In genomic region chr16:53029971-53030370, GRCh38 we compare ENCODE assay signal across 17 cellular contexts. TPM values are rescaled to one million over a fixed set of nuclear protein-coding genes. Genes with fewer than 3 reads are reported as not detected.
DNase-seq lines count a peak whose midpoint lies in the region; ATAC-seq, FAIRE-seq and TF ChIP-seq lines count a peak whose summit lies in the region.
"Had no signal": no experiment of that assay in that cellular context is flagged by ENCODE, and none has a peak within 500 bp of the region (broad histone marks: within the 10 kb centered on the region; RNA-seq: fewer than 3 reads in every experiment).

No MANE protein-coding gene starts in this region.

- H3K79me2 ChIP-seq in H1 (ENCODE audit: control insufficient read depth in 1 of 2, insufficient read depth in 2 of 2, low read length in 2 of 2): no peaks in the 10 kb centered on the region

- 0 out of 7 replicates have a peak, but pooled peaks cover 0 to 2% (median 0%) of the 10 kb centered on the region in 4 experiments for H3K27me3 ChIP-seq in H1 (replicated peaks in 1 of 4; ENCODE audit: control insufficient read depth in 3 of 4, extremely low read depth in 1 of 4, insufficient read depth in 3 of 4, low read length in 3 of 4)
- H3K27me3 ChIP-seq in left lung: no peaks in the 10 kb centered on the region

- H4K8ac ChIP-seq in H1 (ENCODE audit: extremely low read depth, insufficient read depth, low read length): no peak overlapping the region

- no peaks in the 10 kb centered on the region for H4K20me1 ChIP-seq in H1 (replicated peaks in 1 of 2; ENCODE audit: control insufficient read depth in 1 of 2, insufficient read depth in 2 of 2, low read length in 2 of 2)

- no peak overlapping the region for H2BK15ac ChIP-seq in H1 (ENCODE audit: low read length)

- H3K9me3 ChIP-seq in H1 (ENCODE audit: insufficient read depth in 2 of 2, low read depth in 1 of 2, low read length in 1 of 2): peaks cover 0 to 10% of the 10 kb centered on the region in 2 experiments; a peak in 1 of 4 replicates
- no peaks in the 10 kb centered on the region for H3K9me3 ChIP-seq in left lung

- H3K27ac Mint-ChIP-seq in endothelial cell (ENCODE audit: unreplicated experiment): no peak overlapping the region

- FAIRE-seq in H1 (lab: Jason Lieb, UNC): no peak
- FAIRE-seq: GM12891 had no signal

- WGBS in H1 (ENCODE audit: extremely low coverage in 1 of 2, insufficient coverage in 1 of 2, insufficient read length in 1 of 2, insufficient replicate concordance in 2 of 2, low coverage in 1 of 2, low lambda C conversion rate in 2 of 2, missing lambda C conversion rate in 1 of 2), 2 experiments: 82% methylated on average over 3 of the region's 3 CpGs; no CpG with 5 or more reads in 1 of the 2 experiments

- no peak overlapping the region for H4K91ac ChIP-seq in H1 (replicated peaks; ENCODE audit: insufficient read length, low read length)

- H3K4me2 ChIP-seq in H1 (ENCODE audit: insufficient read depth in 1 of 2, low read depth in 2 of 2, low read length in 2 of 2): no peak overlapping the region

- H2BK120ac ChIP-seq in H1 (replicated peaks; ENCODE audit: low read depth, low read length): peak overlapping the region; percentile 79

- ATAC-seq in left lung (peak; percentile 87), GM18873 (IDR thresholded peaks at IDR 0.05; ENCODE audit: low FRiP score, unreplicated experiment) (no peak), GM18858 (IDR thresholded peaks at IDR 0.05; ENCODE audit: unreplicated experiment) (no peak)

- no peak overlapping the region for H3K56ac ChIP-seq in H1 (replicated peaks; ENCODE audit: insufficient read length, low read depth, low read length)

- H3K9ac ChIP-seq in H1 (replicated peaks in 1 of 4; ENCODE audit: extremely low read depth in 1 of 4, low read depth in 3 of 4, low read length in 3 of 4): no peak overlapping the region

- no peaks in the 10 kb centered on the region for H3K79me1 ChIP-seq in H1 (ENCODE audit: low read depth, low read length)

- H3K23me2 ChIP-seq in H1 (ENCODE audit: low read depth, low read length): no peaks in the 10 kb centered on the region

- no peaks in the 10 kb centered on the region for H3K9me3 Mint-ChIP-seq in endothelial cell (ENCODE audit: unreplicated experiment)

- H3K18ac ChIP-seq in H1 (ENCODE audit: extremely low read depth, low read length): no peak overlapping the region

- no peak overlapping the region for H4K5ac ChIP-seq in H1 (ENCODE audit: insufficient read length, low read depth, low read length)

- no peaks in the 10 kb centered on the region for H3K36me3 ChIP-seq in H1 (ENCODE audit: control insufficient read depth in 2 of 4, insufficient read depth in 4 of 4, low read length in 3 of 4)
- no peaks in the 10 kb centered on the region for H3K36me3 ChIP-seq in left lung

- H2BK20ac ChIP-seq in H1 (ENCODE audit: low read length): no peak overlapping the region

- H3K4me3 Mint-ChIP-seq in endothelial cell (ENCODE audit: unreplicated experiment): no peak overlapping the region
- H3K4me3 Mint-ChIP-seq: CD4-positive, alpha-beta memory T cell had no signal

- peaks cover 2% of the 10 kb centered on the region for H3K36me3 Mint-ChIP-seq in endothelial cell (ENCODE audit: low read depth, unreplicated experiment)
- H3K36me3 Mint-ChIP-seq: CD4-positive, alpha-beta memory T cell had no signal

- TF ChIP-seq EP300 in H1 (IDR thresholded peaks at IDR 0.05; ENCODE audit: borderline replicate concordance in 1 of 2, low read depth in 2 of 2, low read length in 2 of 2): no peak

- no peak overlapping the region for H3K27ac ChIP-seq in H1 (ENCODE audit: low read depth, low read length)
- no peak overlapping the region for H3K27ac ChIP-seq in left lung

- no peak overlapping the region for H2AK5ac ChIP-seq in H1 (ENCODE audit: low read depth, low read length)

- no peak for TF ChIP-seq POLR2A in H1 (IDR thresholded peaks at IDR 0.05; ENCODE audit: control extremely low read depth in 1 of 2, low read depth in 2 of 2, low read length in 2 of 2)

- DNase-seq in H1 (ENCODE audit: low read depth in 1 of 2, low spot score in 2 of 2) (no peak), left lung (no peak), renal cortical epithelial cell (ENCODE audit: low read depth) (peak; percentile 22), endothelial cell (ENCODE audit: low spot score) (no peak)
- DNase-seq: C1 segment of cervical spinal cord; Calu3; CD4-positive, alpha-beta memory T cell; COR-L47; DMS53; DMS79 treated with DMSO at 0.1 percent for 48 hours; GF-D8; GOT3; H7; HCEC 1CT had no signal

- no peak overlapping the region for H2AFZ ChIP-seq in H1 (ENCODE audit: low read length)

- H2BK12ac ChIP-seq in H1 (ENCODE audit: low read depth, low read length): no peak overlapping the region

- H2BK5ac ChIP-seq in H1 (ENCODE audit: low read depth, low read length): no peak overlapping the region

- H3K27me3 Mint-ChIP-seq in endothelial cell (ENCODE audit: unreplicated experiment): peaks cover 4% of the 10 kb centered on the region

- no peak for TF ChIP-seq RAD21 in H1 (IDR thresholded peaks at IDR 0.05 in 1 of 2, conservative IDR thresholded peaks at IDR 0.05 in 1 of 2; ENCODE audit: low read depth in 2 of 2, low read length in 2 of 2)

- no peak overlapping the region for H3K23ac ChIP-seq in H1 (ENCODE audit: insufficient read length)

- CTCF ChIA-PET in H1 (lab: Charles Lee; ENCODE audit: partially characterized antibody): interaction anchor here (0.8 kb wide), 1 partner anchor 117 kb away, joined by 3 read pairs; no protein-coding TSS in a partner anchor

- no peaks in the 10 kb centered on the region for H3K4me1 Mint-ChIP-seq in endothelial cell (ENCODE audit: unreplicated experiment)
- H3K4me1 Mint-ChIP-seq: CD4-positive, alpha-beta memory T cell had no signal

- POLR2A ChIA-PET in H1 (lab: Charles Lee; ENCODE audit: partially characterized antibody): interaction anchor here (1.4 to 1.5 kb wide), 2 partner anchors 10 to 12 kb away, joined by 4 to 5 read pairs; no protein-coding TSS in a partner anchor

- intact Hi-C loops in left lung (cut with DNase I): no loop called here

- no peak overlapping the region for H3K4ac ChIP-seq in H1 (replicated peaks; ENCODE audit: insufficient read length, low read depth, low read length)

- H3K4me3 ChIP-seq in H1 (ENCODE audit: extremely low read depth in 1 of 4, insufficient read depth in 2 of 4, low read depth in 3 of 4, low read length in 4 of 4) (no peak overlapping the region), left lung (no peak overlapping the region)

- H3K4me1 ChIP-seq in H1 (replicated peaks in 1 of 4; ENCODE audit: control insufficient read depth in 3 of 4, insufficient read depth in 4 of 4, low read length in 3 of 4) (peaks cover 0 to 15% (median 4%) of the 10 kb centered on the region in 4 experiments; a peak in 5 of 7 replicates), left lung (no peaks in the 10 kb centered on the region)

- H3K14ac ChIP-seq in H1 (ENCODE audit: insufficient read length): no peak overlapping the region

- TF ChIP-seq CTCF in H1 (IDR thresholded peaks at IDR 0.05; ENCODE audit: control extremely low read depth in 1 of 3, insufficient read depth in 1 of 3, low read depth in 1 of 3, low read length in 3 of 3) (no peak), left lung (IDR thresholded peaks at IDR 0.05) (no peak), endothelial cell (IDR thresholded peaks at IDR 0.05; ENCODE audit: unreplicated experiment) (no peak)

TF ChIP-seq in H1, 55 proteins besides CTCF, POLR2A, EP300 and RAD21 (continues in another document):
- TF ChIP-seq JUN (IDR thresholded peaks at IDR 0.05; ENCODE audit: low read depth, low read length) (no peak), JUND (IDR thresholded peaks at IDR 0.05; ENCODE audit: low read length) (no peak), NANOG (IDR thresholded peaks at IDR 0.05; ENCODE audit: insufficient read depth, low read depth, low read length, poor library complexity, severe bottlenecking) (no peak), CTBP2 (IDR thresholded peaks at IDR 0.05; ENCODE audit: borderline replicate concordance, insufficient read depth, insufficient read length, low read length) (no peak), FOSL1 (IDR thresholded peaks at IDR 0.05; ENCODE audit: insufficient read depth, low read depth, low read length) (no peak), SRF (IDR thresholded peaks at IDR 0.05; ENCODE audit: low read depth, low read length) (no peak), SIN3A (conservative IDR thresholded peaks at IDR 0.05 in 1 of 2, IDR thresholded peaks at IDR 0.05 in 1 of 2; ENCODE audit: low read depth in 1 of 2, low read length in 2 of 2) (no peak), KDM5A (IDR thresholded peaks at IDR 0.05; ENCODE audit: low read length) (no peak), EZH2 (IDR thresholded peaks at IDR 0.05; ENCODE audit: low read depth, low read length, severe bottlenecking) (no peak), KDM1A (IDR thresholded peaks at IDR 0.05; ENCODE audit: borderline replicate concordance, low read length) (no peak), KDM4A (IDR thresholded peaks at IDR 0.05; ENCODE audit: low read depth, low read length, severe bottlenecking) (no peak), TCF12 (IDR thresholded peaks at IDR 0.05; ENCODE audit: low read depth, low read length) (no peak)

RNA-seq across cellular contexts. Expression of gene CHD9NB, which starts 22.7 kb away (rescaled TPM):
- total RNA-seq in H1 (2021; fragmentation: NEBNext Ultra II Directional; extraction: Animal tissue kit (Norgen Biotek cat#: 25700)): 3.8 and 4.5 TPM in 2 replicates
- polyA plus RNA-seq in H1 (2011; rRNA removed): 5.3 and 5.9 TPM in 2 replicates
- polyA plus RNA-seq in H1 (2011; cell fraction: cytosol; rRNA removed): 10.1 TPM
- 8.1 TPM for polyA plus RNA-seq in H1 (2011; cell fraction: nucleus; rRNA removed)
- 6.7 to 11.2 TPM (median 9.3 TPM) in 4 replicates for polyA plus RNA-seq in H1 (2012, experiment 1 of 2)
- polyA plus RNA-seq in H1 (2012, experiment 2 of 2): 6.5 TPM
- 3.1 TPM for polyA plus RNA-seq in H1 (2013, experiment 1 of 2)
- 2.5 TPM for polyA plus RNA-seq in H1 (2013, experiment 2 of 2)
- polyA minus RNA-seq in H1 (2011; rRNA and poly(A)+ RNA removed): 9.4 and 12.5 TPM in 2 replicates
- 5.3 TPM for polyA minus RNA-seq in H1 (2011; cell fraction: cytosol; rRNA and poly(A)+ RNA removed)
- polyA minus RNA-seq in H1 (2011; cell fraction: nucleus; rRNA and poly(A)+ RNA removed): 29.4 TPM
- 10 to 100 TPM in 1 of 2 donors, 1 to 10 TPM in 1; 2.2 to 10.7 TPM for total RNA-seq in left lung
- total RNA-seq in renal cortical epithelial cell: 0.52 and 6.6 TPM in 2 replicates
- total RNA-seq in endothelial cell (ENCODE audit: unreplicated experiment): 2.0 TPM
- total RNA-seq: CD4-positive, alpha-beta memory T cell had no signal
- polyA plus RNA-seq: CD4-positive, alpha-beta memory T cell had no signal

RNA-seq across cellular contexts. Expression of gene CHD9, which starts 24.8 kb away (rescaled TPM):
- total RNA-seq in H1 (2021; fragmentation: NEBNext Ultra II Directional; extraction: Animal tissue kit (Norgen Biotek cat#: 25700)): 27.5 and 32.4 TPM in 2 replicates
- polyA plus RNA-seq in H1 (2011; rRNA removed): 5.9 and 9.9 TPM in 2 replicates
- 12.8 TPM for polyA plus RNA-seq in H1 (2011; cell fraction: cytosol; rRNA removed)
- polyA plus RNA-seq in H1 (2011; cell fraction: nucleus; rRNA removed): 8.5 TPM
- polyA plus RNA-seq in H1 (2012, experiment 1 of 2): 12.2 to 24.6 TPM (median 15.0 TPM) in 4 replicates
- 1.4 TPM for polyA plus RNA-seq in H1 (2012, experiment 2 of 2)
- 28.1 TPM for polyA plus RNA-seq in H1 (2013, experiment 1 of 2)
- polyA plus RNA-seq in H1 (2013, experiment 2 of 2): 26.4 TPM
- polyA minus RNA-seq in H1 (2011; rRNA and poly(A)+ RNA removed): 73.8 and 104 TPM in 2 replicates
- polyA minus RNA-seq in H1 (2011; cell fraction: cytosol; rRNA and poly(A)+ RNA removed): 29.0 TPM
- polyA minus RNA-seq in H1 (2011; cell fraction: nucleus; rRNA and poly(A)+ RNA removed): 131 TPM
- total RNA-seq in left lung (10 to 100 TPM; 73.9 to 79.9 TPM), renal cortical epithelial cell (34.7 and 88.7 TPM in 2 replicates), endothelial cell (ENCODE audit: unreplicated experiment) (49.2 TPM)
